In the genomic region with DNA sequence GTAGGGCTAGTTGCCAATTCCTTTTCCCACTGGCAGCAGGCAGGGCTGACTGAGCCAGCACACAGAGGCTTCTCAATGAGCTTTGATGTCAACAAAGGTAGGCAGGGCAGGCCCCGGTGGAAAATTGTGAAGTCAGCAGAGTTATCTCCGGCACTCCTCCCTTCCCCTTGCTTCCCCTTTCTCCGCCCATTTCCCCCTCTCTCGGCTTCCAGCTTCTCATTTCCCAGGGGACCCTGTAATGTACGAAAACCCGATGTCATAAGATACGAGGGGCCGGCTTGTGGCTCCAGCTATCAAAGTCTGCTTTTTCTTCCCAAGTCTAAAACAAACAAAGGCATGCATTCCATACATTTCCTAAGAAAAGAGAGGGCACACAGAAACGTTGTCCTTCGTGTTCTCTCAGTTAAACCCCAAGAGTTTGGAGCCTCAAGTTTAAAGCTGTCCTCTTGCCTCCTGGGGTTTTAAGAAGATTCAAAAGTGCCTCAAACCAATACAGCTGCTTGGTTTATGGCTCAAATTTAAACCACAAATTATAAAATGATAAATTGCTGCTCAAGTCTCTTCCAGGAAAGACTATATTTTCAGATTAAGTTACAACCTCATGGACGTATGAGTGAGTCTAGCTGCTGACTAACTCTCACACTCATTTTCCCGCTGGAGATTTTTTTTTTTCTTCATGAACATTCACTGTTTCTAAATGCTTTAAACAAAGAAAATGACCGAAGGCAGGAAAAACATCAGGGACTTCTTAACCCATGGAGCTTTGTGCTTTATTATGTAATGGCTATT, we compare ENCODE assay signal across 8 cellular contexts. TPM values are rescaled to one million over a fixed set of nuclear protein-coding genes. Genes with fewer than 3 reads are reported as not detected.
DNase-seq lines count a peak whose midpoint lies in the region; ATAC-seq and TF ChIP-seq lines count a peak whose summit lies in the region.

No MANE protein-coding gene starts in this region.

- ATAC-seq in activated CD8-positive, alpha-beta memory T cell treated with anti-CD3 and anti-CD28 coated beads, Interleukin-2, amount 10 ng/mL, durations not matched to agents 7 days and 5 days, result no peak
- ATAC-seq in GM18861 (IDR thresholded peaks at IDR 0.05; ENCODE audit: unreplicated experiment), result no peak
- no peak for ATAC-seq in GM21576 (IDR thresholded peaks at IDR 0.05; ENCODE audit: unreplicated experiment)

- DNase-seq in activated CD8-positive, alpha-beta memory T cell treated with anti-CD3 and anti-CD28 coated beads, Interleukin-2, amount 10 ng/mL, durations not matched to agents 7 days and 5 days, result no peak
- no peak for DNase-seq in activated CD8-positive, alpha-beta memory T cell treated with anti-CD3 and anti-CD28 coated beads, Interleukin-2, amount 50 U/mL, for 48 hours
- DNase-seq in NCI-H2227 treated with DMSO at 0.1 percent for 48 hours (lab: John Stamatoyannopoulos, UW), result peak; percentile 73
- DNase-seq in activated T-cell treated with anti-CD3 and anti-CD28 coated beads, Interleukin-2, amount 50 U/mL, for 24 hours, result no peak
- DNase-seq in fibroblast of the conjunctiva (ENCODE audit: low read depth), result peak; percentile 79
- DNase-seq in neural crest cell (ENCODE audit: low read depth, low spot score), result no peak

- no peak for TF ChIP-seq CTCF in neural crest cell (conservative IDR thresholded peaks at IDR 0.05)

- peak overlapping the region; percentile 28 for H3K27ac Mint-ChIP-seq in activated CD8-positive, alpha-beta memory T cell treated with anti-CD3 and anti-CD28 coated beads, Interleukin-2, amount 10 ng/mL, durations not matched to agents 7 days and 5 days
- H3K27ac Mint-ChIP-seq in activated T-cell treated with anti-CD3 and anti-CD28 coated beads, Interleukin-2, amount 50 U/mL, for 24 hours, result peak overlapping the region; percentile 80
- H3K27ac Mint-ChIP-seq in neural crest cell (ENCODE audit: unreplicated experiment), result peak overlapping the region; percentile 79

- no peaks in the 10 kb centered on the region for H3K36me3 Mint-ChIP-seq in activated CD8-positive, alpha-beta memory T cell treated with anti-CD3 and anti-CD28 coated beads, Interleukin-2, amount 10 ng/mL, durations not matched to agents 7 days and 5 days
- no peaks in the 10 kb centered on the region for H3K36me3 Mint-ChIP-seq in activated T-cell treated with anti-CD3 and anti-CD28 coated beads, Interleukin-2, amount 50 U/mL, for 24 hours (ENCODE audit: low read depth)
- H3K36me3 Mint-ChIP-seq in neural crest cell (ENCODE audit: low read depth), result no peaks in the 10 kb centered on the region

- H3K4me3 Mint-ChIP-seq in activated CD8-positive, alpha-beta memory T cell treated with anti-CD3 and anti-CD28 coated beads, Interleukin-2, amount 10 ng/mL, durations not matched to agents 7 days and 5 days, result no peak overlapping the region
- H3K4me3 Mint-ChIP-seq in activated T-cell treated with anti-CD3 and anti-CD28 coated beads, Interleukin-2, amount 50 U/mL, for 24 hours, result peak overlapping the region; percentile 44
- peak overlapping the region; percentile 64 for H3K4me3 Mint-ChIP-seq in neural crest cell

- CTCF ChIA-PET in activated CD8-positive, alpha-beta memory T cell treated with anti-CD3 and anti-CD28 coated beads, Interleukin-2, amount 10 ng/mL, durations not matched to agents 7 days and 5 days (lab: Charles Lee), result interaction anchor here (0.6 to 2.4 kb wide), 13 partner anchors 9 to 273 kb away, joined by 3 to 6 read pairs (median 4); no protein-coding TSS in a partner anchor

- H3K9me3 Mint-ChIP-seq in activated CD8-positive, alpha-beta memory T cell treated with anti-CD3 and anti-CD28 coated beads, Interleukin-2, amount 10 ng/mL, durations not matched to agents 7 days and 5 days (ENCODE audit: low read depth), result no peaks in the 10 kb centered on the region
- no peaks in the 10 kb centered on the region for H3K9me3 Mint-ChIP-seq in activated T-cell treated with anti-CD3 and anti-CD28 coated beads, Interleukin-2, amount 50 U/mL, for 24 hours
- H3K9me3 Mint-ChIP-seq in neural crest cell, result no peaks in the 10 kb centered on the region

- H3K4me1 Mint-ChIP-seq in activated CD8-positive, alpha-beta memory T cell treated with anti-CD3 and anti-CD28 coated beads, Interleukin-2, amount 10 ng/mL, durations not matched to agents 7 days and 5 days, result peaks cover 30% of the 10 kb centered on the region
- peaks cover 42% of the 10 kb centered on the region for H3K4me1 Mint-ChIP-seq in activated T-cell treated with anti-CD3 and anti-CD28 coated beads, Interleukin-2, amount 50 U/mL, for 24 hours (ENCODE audit: low read depth)
- H3K4me1 Mint-ChIP-seq in neural crest cell, result peaks cover 30% of the 10 kb centered on the region

- no peaks in the 10 kb centered on the region for H3K27me3 Mint-ChIP-seq in activated CD8-positive, alpha-beta memory T cell treated with anti-CD3 and anti-CD28 coated beads, Interleukin-2, amount 10 ng/mL, durations not matched to agents 7 days and 5 days
- H3K27me3 Mint-ChIP-seq in activated T-cell treated with anti-CD3 and anti-CD28 coated beads, Interleukin-2, amount 50 U/mL, for 24 hours, result no peaks in the 10 kb centered on the region
- H3K27me3 Mint-ChIP-seq in neural crest cell (ENCODE audit: low read depth), result no peaks in the 10 kb centered on the region

RNA-seq across cellular contexts. Expression of a gene that starts 27.3 kb away (rescaled TPM):
- total RNA-seq in activated CD8-positive, alpha-beta memory T cell treated with anti-CD3 and anti-CD28 coated beads, Interleukin-2, amount 10 ng/mL, durations not matched to agents 7 days and 5 days, result 100 to 1,000 TPM in 1 of 2 experiments, 10 to 100 TPM in 1; 73.4 to 110 TPM
- 72.0 and 72.2 TPM in 2 replicates for total RNA-seq in neural crest cell

Comparison
In these comparisons a context has a peak if more than half of its experiments do, and no peak if none do; other contexts are left out.
1. DNase-seq: peak in NCI-H2227 treated with DMSO at 0.1 percent for 48 hours (single experiment) and fibroblast of the conjunctiva (single experiment); none in activated CD8-positive, alpha-beta memory T cell treated with anti-CD3 and anti-CD28 coated beads, Interleukin-2, amount 10 ng/mL, durations not matched to agents 7 days and 5 days (single experiment), activated CD8-positive, alpha-beta memory T cell treated with anti-CD3 and anti-CD28 coated beads, Interleukin-2, amount 50 U/mL, for 48 hours (single experiment), activated T-cell treated with anti-CD3 and anti-CD28 coated beads, Interleukin-2, amount 50 U/mL, for 24 hours (single experiment) and neural crest cell (single experiment).
2. H3K27ac Mint-ChIP-seq: peak in every context shown above with its lines; median percentile 80 in activated T-cell treated with anti-CD3 and anti-CD28 coated beads, Interleukin-2, amount 50 U/mL, for 24 hours; 79 in neural crest cell; 28 in activated CD8-positive, alpha-beta memory T cell treated with anti-CD3 and anti-CD28 coated beads, Interleukin-2, amount 10 ng/mL, durations not matched to agents 7 days and 5 days.